Comparison of ENCODE assay signal across 8 cellular contexts in the genomic region with DNA sequence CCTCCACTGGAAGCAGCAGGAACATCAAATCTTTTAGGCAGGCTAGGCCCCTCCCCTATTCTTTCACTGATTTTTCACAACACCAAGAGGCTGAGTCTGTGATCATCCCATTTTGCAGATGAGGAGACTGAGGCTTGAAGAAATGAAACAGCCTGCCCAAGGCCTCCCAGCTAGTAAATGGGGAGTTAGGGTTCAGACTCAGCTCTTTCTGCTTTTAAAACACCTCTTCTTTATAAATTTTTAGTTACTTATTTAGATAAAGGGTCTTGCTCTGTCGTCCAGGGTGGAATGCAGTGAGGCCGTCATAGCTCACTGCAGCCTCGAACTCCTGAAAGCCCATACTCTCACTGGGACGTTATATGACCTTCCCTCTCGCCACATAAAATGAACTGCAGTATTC.
"Had no signal": no experiment of that assay in that cellular context is flagged by ENCODE, and none has a peak within 500 bp of the region (broad histone marks: within the 10 kb centered on the region; RNA-seq: fewer than 3 reads in every experiment).

No MANE protein-coding gene starts in this region.

- FAIRE-seq: G401.6, GM12878, GM12891, GM12892, GM18507, GM19239 had no signal

- DNase-seq: GDM1, GF-D8 had no signal

- H3K4me3 ChIP-seq: GM12878 had no signal

- ATAC-seq: GM12878 had no signal
